ENCODE assay signal across 8 cellular contexts in the genomic region with DNA sequence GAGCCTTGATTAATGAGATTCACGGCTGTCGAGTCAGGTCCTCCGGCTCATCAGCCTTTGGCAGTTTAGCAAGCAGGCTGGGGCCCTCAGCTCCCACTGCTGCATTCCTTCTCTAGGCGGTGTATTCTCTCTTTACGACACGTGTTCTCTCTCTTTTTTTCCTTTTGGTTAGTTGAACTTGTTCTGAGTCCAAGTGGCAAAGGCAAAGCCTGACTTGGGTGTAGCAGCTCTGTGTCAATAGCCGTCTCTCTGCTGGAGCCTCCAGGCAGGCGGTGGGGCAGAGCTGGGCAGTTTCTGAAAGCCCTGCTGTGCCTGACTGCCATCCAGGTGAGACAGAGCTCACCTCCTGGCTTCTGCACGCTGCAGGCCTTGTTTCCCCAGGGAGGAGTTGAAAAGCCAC. TPM values are rescaled to one million over a fixed set of nuclear protein-coding genes. Genes with fewer than 3 reads are reported as not detected.
DNase-seq lines count a peak whose midpoint lies in the region; ATAC-seq and TF ChIP-seq lines count a peak whose summit lies in the region.

No MANE protein-coding gene starts in this region.

- ATAC-seq in esophagus mucosa (peak; percentile 91), natural killer cell (no peak), GM21717 (IDR thresholded peaks at IDR 0.05; ENCODE audit: unreplicated experiment) (no peak)

- no peaks in the 10 kb centered on the region for H3K36me3 Mint-ChIP-seq in natural killer cell

- peaks cover 96 to 100% of the 10 kb centered on the region in 2 donors for H3K4me1 Mint-ChIP-seq in natural killer cell

- peak; percentile 61 for DNase-seq in DMS153 treated with DMSO at 0.1 percent for 48 hours (lab: John Stamatoyannopoulos, UW; ENCODE audit: unreplicated experiment)
- DNase-seq in NCI-H345 (lab: John Stamatoyannopoulos, UW), result peak; percentile 86
- no peak for DNase-seq in natural killer cell
- no peak for DNase-seq in NCI-H2029 (lab: John Stamatoyannopoulos, UW)
- no peak for DNase-seq in SKM-1 (lab: John Stamatoyannopoulos, UW; ENCODE audit: unreplicated experiment)
- no peak for DNase-seq in A172 (ENCODE audit: low spot score)

- H3K27ac Mint-ChIP-seq in natural killer cell, result peak overlapping the region; percentile 51 to 87

- intact Hi-C loops in natural killer cell (cut with micrococcal nuclease), result loop anchor here (2.0 kb wide), 1 partner anchor 13 kb away; no protein-coding TSS in a partner anchor

- no peak for TF ChIP-seq CTCF in natural killer cell (IDR thresholded peaks at IDR 0.05)

- no peaks in the 10 kb centered on the region for H3K9me3 Mint-ChIP-seq in natural killer cell

- H3K4me3 Mint-ChIP-seq in natural killer cell, result no peak overlapping the region

- no peaks in the 10 kb centered on the region for H3K27me3 Mint-ChIP-seq in natural killer cell (ENCODE audit: low read depth in 2 of 2)

RNA-seq across cellular contexts. Expression of a gene that starts 46.6 kb away (rescaled TPM):
- total RNA-seq in esophagus mucosa (35.2 TPM), natural killer cell (100 to 1,000 TPM; 119 to 144 (median 140) TPM)
- 2.4 and 3.1 TPM in 2 replicates for total RNA-seq in A172 (2014; rRNA removed; shearing (Covaris generic))

Comparison
In these comparisons a context has a peak if more than half of its experiments do, and no peak if none do; other contexts are left out.
1. DNase-seq: peak in DMS153 treated with DMSO at 0.1 percent for 48 hours (single experiment) and NCI-H345 (single experiment); none in natural killer cell (single experiment), NCI-H2029 (single experiment), SKM-1 (single experiment) and A172 (single experiment).